21 cellular contexts compared by ENCODE assay signal in the genomic region with DNA sequence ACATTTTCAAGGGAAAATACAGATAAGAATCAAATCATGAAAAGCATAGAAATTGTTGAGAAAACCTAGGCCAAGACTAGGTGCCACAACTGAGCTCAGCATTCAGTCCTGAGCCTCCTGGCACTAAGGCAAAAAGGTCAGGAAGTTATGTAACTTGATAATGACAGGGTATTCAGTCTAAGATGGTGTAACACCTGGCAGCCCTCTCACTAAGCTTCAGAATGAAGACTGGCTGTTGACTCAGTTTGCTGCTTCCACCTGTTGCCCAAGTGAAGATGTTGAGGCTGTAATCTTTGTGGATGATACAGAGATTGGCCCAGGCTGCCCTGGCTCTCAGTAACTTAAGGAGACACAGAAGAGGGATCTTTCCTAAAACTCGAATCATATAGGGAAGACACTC. TPM values are rescaled to one million over a fixed set of nuclear protein-coding genes. Genes with fewer than 3 reads are reported as not detected.
"Had no signal": no experiment of that assay in that cellular context is flagged by ENCODE, and none has a peak within 500 bp of the region (broad histone marks: within the 10 kb centered on the region; RNA-seq: fewer than 3 reads in every experiment).

No MANE protein-coding gene starts in this region.

- ATAC-seq: activated T-helper 17 cell treated with anti-CD3 and anti-CD28 coated beads, Interleukin-2, amount 50 U/mL, for 72 hours; gastroesophageal sphincter; stimulated activated naive CD8-positive, alpha-beta T cell treated with anti-CD3 and anti-CD28 coated beads, Interleukin-15, Interleukin-2, amounts not matched to agents 100 U/mL and 50 U/mL, for 24 hours had no signal

- H3K9me3 ChIP-seq: gastroesophageal sphincter, left ventricle myocardium inferior, upper lobe of left lung had no signal

- H3K27ac Mint-ChIP-seq: activated naive CD4-positive, alpha-beta T cell treated with anti-CD3 and anti-CD28 coated beads, Interleukin-2, amount 10 ng/mL, durations not matched to agents 7 days and 5 days; activated T-helper 17 cell treated with anti-CD3 and anti-CD28 coated beads, Interleukin-2, amount 50 U/mL, for 72 hours; nephron had no signal

- H3K27ac ChIP-seq: left ventricle myocardium inferior, upper lobe of left lung had no signal

- H3K9me3 Mint-ChIP-seq: activated naive CD4-positive, alpha-beta T cell treated with anti-CD3 and anti-CD28 coated beads, Interleukin-2, amount 10 ng/mL, durations not matched to agents 7 days and 5 days; activated T-helper 17 cell treated with anti-CD3 and anti-CD28 coated beads, Interleukin-2, amount 50 U/mL, for 72 hours; nephron had no signal

- H3K4me3 Mint-ChIP-seq: activated naive CD4-positive, alpha-beta T cell treated with anti-CD3 and anti-CD28 coated beads, Interleukin-2, amount 10 ng/mL, durations not matched to agents 7 days and 5 days; activated T-helper 17 cell treated with anti-CD3 and anti-CD28 coated beads, Interleukin-2, amount 50 U/mL, for 72 hours; nephron had no signal

- H3K36me3 Mint-ChIP-seq: activated naive CD4-positive, alpha-beta T cell treated with anti-CD3 and anti-CD28 coated beads, Interleukin-2, amount 10 ng/mL, durations not matched to agents 7 days and 5 days had no signal

- H3K27me3 ChIP-seq: gastroesophageal sphincter, upper lobe of left lung had no signal

- DNase-seq: activated CD4-positive, alpha-beta T cell treated with anti-CD3 and anti-CD28 coated beads, Interleukin-2, amount 50 U/mL, for 1 hour; activated CD4-positive, CD25-positive, alpha-beta regulatory T cell; activated naive CD4-positive, alpha-beta T cell treated with anti-CD3 and anti-CD28 coated beads, Interleukin-2, amount 10 ng/mL, durations not matched to agents 7 days and 5 days; activated T-cell treated with anti-CD3 and anti-CD28 coated beads for 4 hours; central memory CD4-positive, alpha-beta T cell; cortex of kidney; effector CD8-positive, alpha-beta T cell; islet precursor cell; left ventricle myocardium inferior; mesenchymal stem cell; occipital lobe; stimulated activated CD4-positive, alpha-beta T cell treated with anti-CD3 and anti-CD28 coated beads, Interleukin-4, amount 100 ng/mL, for 1 hour; stimulated activated CD8-positive, alpha-beta memory T cell treated with anti-CD3 and anti-CD28 coated beads, Interleukin-4, amount 100 ng/mL, for 48 hours; stimulated activated naive CD8-positive, alpha-beta T cell treated with anti-CD3 and anti-CD28 coated beads, Interleukin-15, Interleukin-2, amounts not matched to agents 100 U/mL and 50 U/mL, for 24 hours; upper lobe of left lung had no signal

- H3K27me3 Mint-ChIP-seq: activated naive CD4-positive, alpha-beta T cell treated with anti-CD3 and anti-CD28 coated beads, Interleukin-2, amount 10 ng/mL, durations not matched to agents 7 days and 5 days; activated T-helper 17 cell treated with anti-CD3 and anti-CD28 coated beads, Interleukin-2, amount 50 U/mL, for 72 hours had no signal

- H3K4me3 ChIP-seq: gastroesophageal sphincter, left ventricle myocardium inferior, upper lobe of left lung had no signal

- H3K36me3 ChIP-seq: gastroesophageal sphincter, left ventricle myocardium inferior, upper lobe of left lung had no signal

RNA-seq across cellular contexts. Expression of a gene that starts 19.6 kb away (rescaled TPM):
- total RNA-seq: left ventricle myocardium inferior, occipital lobe, pulmonary artery endothelial cell, temporal lobe had no signal
- polyA plus RNA-seq: adipose tissue had no signal
